1 cellular context compared by ENCODE assay signal in genomic region chr6:125251516-125252229, GRCh38.
TF ChIP-seq lines count a peak whose summit lies in the region.

No MANE protein-coding gene starts in this region.

TF ChIP-seq in IMR-90, 13 proteins besides CTCF, POLR2A, EP300 and RAD21 (continued from another document):
- TF ChIP-seq MAZ (IDR thresholded peaks at IDR 0.05; ENCODE audit: borderline replicate concordance, low read depth, low read length) (no peak), RCOR1 (IDR thresholded peaks at IDR 0.05; ENCODE audit: insufficient replicate concordance, low read length) (no peak), RFX5 (IDR thresholded peaks at IDR 0.05; ENCODE audit: low read depth, low read length) (no peak), SMC3 (IDR thresholded peaks at IDR 0.05; ENCODE audit: low read depth, low read length) (no peak), FOS (IDR thresholded peaks at IDR 0.05; ENCODE audit: low read depth, low read length) (no peak), BHLHE40 (IDR thresholded peaks at IDR 0.05; ENCODE audit: low read depth, low read length) (no peak), MXI1 (IDR thresholded peaks at IDR 0.05; ENCODE audit: borderline replicate concordance, low read depth, low read length) (no peak), CEBPB (IDR thresholded peaks at IDR 0.05; ENCODE audit: low read depth, low read length) (no peak), MAFK (IDR thresholded peaks at IDR 0.05; ENCODE audit: low read depth, low read length) (no peak)
- TF ChIP-seq, protein P1, sequence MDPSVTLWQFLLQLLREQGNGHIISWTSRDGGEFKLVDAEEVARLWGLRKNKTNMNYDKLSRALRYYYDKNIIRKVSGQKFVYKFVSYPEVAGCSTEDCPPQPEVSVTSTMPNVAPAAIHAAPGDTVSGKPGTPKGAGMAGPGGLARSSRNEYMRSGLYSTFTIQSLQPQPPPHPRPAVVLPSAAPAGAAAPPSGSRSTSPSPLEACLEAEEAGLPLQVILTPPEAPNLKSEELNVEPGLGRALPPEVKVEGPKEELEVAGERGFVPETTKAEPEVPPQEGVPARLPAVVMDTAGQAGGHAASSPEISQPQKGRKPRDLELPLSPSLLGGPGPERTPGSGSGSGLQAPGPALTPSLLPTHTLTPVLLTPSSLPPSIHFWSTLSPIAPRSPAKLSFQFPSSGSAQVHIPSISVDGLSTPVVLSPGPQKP (IDR thresholded peaks at IDR 0.05; ENCODE audit: borderline replicate concordance, low read depth, low read length): no peak
